ENCODE assay signal across 22 cellular contexts in genomic region chr1:209326096-209326495, GRCh38.
A peak's percentile ranks its signal among the peaks of the same experiment; 100 is the strongest.
DNase-seq lines count a peak whose midpoint lies in the region; ATAC-seq, FAIRE-seq and TF ChIP-seq lines count a peak whose summit lies in the region.
"Had no signal": no experiment of that assay in that cellular context is flagged by ENCODE, and none has a peak within 500 bp of the region (broad histone marks: within the 10 kb centered on the region; RNA-seq: fewer than 3 reads in every experiment).

No MANE protein-coding gene starts in this region.

- TF ChIP-seq RAD21 in neural cell (conservative IDR thresholded peaks at IDR 0.05), result no peak

- no peak for FAIRE-seq in frontal cortex (lab: Jason Lieb, UNC)
- FAIRE-seq: A204.1, GM12891, GM18507 had no signal

- H3K27ac ChIP-seq in RWPE2 (ENCODE audit: poor library complexity, severe bottlenecking) (peak overlapping the region; percentile 24), epithelial cell of prostate (peak overlapping the region; percentile 39), gastroesophageal sphincter (peak overlapping the region in 3 of 4 donors; percentile 26 to 54 (median 29)), neural cell (ENCODE audit: low read length) (peak overlapping the region; percentile 48)
- H3K27ac ChIP-seq: BLaER1 treated with 17β-estradiol and CSF1 and Interleukin-3, amounts not matched to agents 10 nM and 100 nM had no signal

- H3K9me2 ChIP-seq in neural cell (ENCODE audit: insufficient read depth, low read length), result no peaks in the 10 kb centered on the region

- H3K4me3 ChIP-seq in RWPE2 (ENCODE audit: severe bottlenecking), result no peak overlapping the region
- H3K4me3 ChIP-seq in gastroesophageal sphincter, result no peak overlapping the region
- no peak overlapping the region for H3K4me3 ChIP-seq in neural cell (ENCODE audit: low read length)
- H3K4me3 ChIP-seq: BLaER1 treated with 17β-estradiol and CSF1 and Interleukin-3, amounts not matched to agents 10 nM and 100 nM; GM23338 had no signal

- TF ChIP-seq CTCF in RWPE2 (IDR thresholded peaks at IDR 0.05; ENCODE audit: poor library complexity, severe bottlenecking) (no peak), gastroesophageal sphincter (IDR thresholded peaks at IDR 0.05) (no peak), neural cell (IDR thresholded peaks at IDR 0.05; ENCODE audit: poor library complexity, severe bottlenecking) (no peak)

- no peaks in the 10 kb centered on the region for H3K79me2 ChIP-seq in neural cell (replicated peaks; ENCODE audit: insufficient read depth, low read length)

- TF ChIP-seq EP300 in gastroesophageal sphincter (IDR thresholded peaks at IDR 0.05) (no peak), neural cell (conservative IDR thresholded peaks at IDR 0.05; ENCODE audit: poor library complexity, severe bottlenecking) (no peak)

- DNase-seq in RWPE2 (ENCODE audit: low spot score), result no peak
- no peak for DNase-seq in epithelial cell of prostate (ENCODE audit: low read depth, low spot score)
- no peak for DNase-seq in MV-4-11 (lab: John Stamatoyannopoulos, UW)
- DNase-seq in 8988T, result no peak
- DNase-seq in frontal cortex (ENCODE audit: low spot score in 2 of 2), result no peak
- DNase-seq: AML-193; BE2C; CD4-positive, alpha-beta T cell; CD8-positive, alpha-beta memory T cell; DMS53; DMS79 treated with DMSO at 0.1 percent for 48 hours; GF-D8; H9 had no signal

- H3K9me3 ChIP-seq in RWPE2 (ENCODE audit: severe bottlenecking) (no peaks in the 10 kb centered on the region), gastroesophageal sphincter (no peaks in the 10 kb centered on the region), neural cell (ENCODE audit: low read length) (no peaks in the 10 kb centered on the region)
- H3K9me3 ChIP-seq: BE2C had no signal

- H3K27me3 ChIP-seq in RWPE2 (ENCODE audit: insufficient read depth, poor library complexity, severe bottlenecking), result no peaks in the 10 kb centered on the region
- no peaks in the 10 kb centered on the region for H3K27me3 ChIP-seq in gastroesophageal sphincter
- H3K27me3 ChIP-seq in neural cell (ENCODE audit: insufficient read depth, low read depth, low read length), result no peaks in the 10 kb centered on the region
- H3K27me3 ChIP-seq: BE2C; BLaER1 treated with 17β-estradiol and CSF1 and Interleukin-3, amounts not matched to agents 10 nM and 100 nM had no signal

- no peak overlapping the region for H2AFZ ChIP-seq in neural cell (ENCODE audit: low read depth, low read length)

- no peaks in the 10 kb centered on the region for H3K36me3 ChIP-seq in RWPE2 (ENCODE audit: low read depth)
- no peaks in the 10 kb centered on the region for H3K36me3 ChIP-seq in gastroesophageal sphincter
- H3K36me3 ChIP-seq in neural cell (ENCODE audit: insufficient read depth, low read length), result no peaks in the 10 kb centered on the region
- H3K36me3 ChIP-seq: BE2C; BLaER1 treated with 17β-estradiol and CSF1 and Interleukin-3, amounts not matched to agents 10 nM and 100 nM had no signal

- WGBS in gastroesophageal sphincter (ENCODE audit: low coverage in 1 of 2), 2 donors, result 16 to 24% methylated on average over 2 of the region's 2 CpGs

- H3K4me1 ChIP-seq in RWPE2 (ENCODE audit: insufficient read depth, poor library complexity, severe bottlenecking) (peaks cover 11% of the 10 kb centered on the region), gastroesophageal sphincter (no peaks in the 10 kb centered on the region)
- H3K4me1 ChIP-seq: BLaER1 treated with 17β-estradiol and CSF1 and Interleukin-3, amounts not matched to agents 10 nM and 100 nM had no signal

- no peak overlapping the region for H3K9ac ChIP-seq in neural cell (ENCODE audit: low read length)
- H3K9ac ChIP-seq: BLaER1 treated with 17β-estradiol and CSF1 and Interleukin-3, amounts not matched to agents 10 nM and 100 nM had no signal

- ATAC-seq in RWPE2 (ENCODE audit: low read depth), result no peak
- peak; percentile 46 for ATAC-seq in gastroesophageal sphincter
- no peak for ATAC-seq in activated CD4-positive, CD25-positive, alpha-beta regulatory T cell treated with anti-CD3 and anti-CD28 coated beads, Interleukin-2, amount 50 U/mL, for 24 hours
- ATAC-seq: GM23338, HCT116 had no signal

- H3K4me2 ChIP-seq in neural cell (ENCODE audit: low read length), result no peak overlapping the region
- H3K4me2 ChIP-seq: BLaER1 treated with 17β-estradiol and CSF1 and Interleukin-3, amounts not matched to agents 10 nM and 100 nM; GM23338 had no signal

- peaks cover 6% of the 10 kb centered on the region for H3F3A ChIP-seq in neural cell (ENCODE audit: insufficient read depth, low read length, poor library complexity, severe bottlenecking)

- TF ChIP-seq POLR2A in gastroesophageal sphincter (IDR thresholded peaks at IDR 0.05), result no peak

- H4K20me1 ChIP-seq in neural cell (ENCODE audit: insufficient read depth), result no peaks in the 10 kb centered on the region
- H4K20me1 ChIP-seq: BLaER1 treated with 17β-estradiol and CSF1 and Interleukin-3, amounts not matched to agents 10 nM and 100 nM had no signal

TF ChIP-seq in neural cell, 6 proteins besides CTCF, POLR2A, EP300 and RAD21:
- TF ChIP-seq MXI1 (conservative IDR thresholded peaks at IDR 0.05; ENCODE audit: poor library complexity, severe bottlenecking) (no peak), SMC3 (conservative IDR thresholded peaks at IDR 0.05; ENCODE audit: poor library complexity) (no peak), REST (IDR thresholded peaks at IDR 0.05; ENCODE audit: borderline replicate concordance) (no peak), TAF1 (IDR thresholded peaks at IDR 0.05; ENCODE audit: low read depth) (no peak), EZH2 (IDR thresholded peaks at IDR 0.05; ENCODE audit: borderline replicate concordance, insufficient read depth, low read length, poor library complexity, severe bottlenecking) (no peak), POLR2AphosphoS5 (IDR thresholded peaks at IDR 0.05) (no peak)
